In genomic region chrX:129780441-129781105, GRCh38 we compare ENCODE assay signal across 9 cellular contexts. TPM values are rescaled to one million over a fixed set of nuclear protein-coding genes. Genes with fewer than 3 reads are reported as not detected.
DNase-seq lines count a peak whose midpoint lies in the region; ATAC-seq and TF ChIP-seq lines count a peak whose summit lies in the region.
"Had no signal": no experiment of that assay in that cellular context is flagged by ENCODE, and none has a peak within 500 bp of the region (broad histone marks: within the 10 kb centered on the region; RNA-seq: fewer than 3 reads in every experiment).

No MANE protein-coding gene starts in this region.

- peaks cover 48% of the 10 kb centered on the region for H3K4me1 Mint-ChIP-seq in activated naive CD4-positive, alpha-beta T cell treated with anti-CD3 and anti-CD28 coated beads for 36 hours (ENCODE audit: low read depth)
- H3K4me1 Mint-ChIP-seq in T-cell: peaks cover 69 to 79% (median 72%) of the 10 kb centered on the region in 3 donors

- H3K36me3 ChIP-seq in left lung: no peaks in the 10 kb centered on the region
- no peaks in the 10 kb centered on the region for H3K36me3 ChIP-seq in suprapubic skin

- H3K4me1 ChIP-seq in left lung: peaks cover 0 to 27% of the 10 kb centered on the region in 2 donors
- no peaks in the 10 kb centered on the region for H3K4me1 ChIP-seq in suprapubic skin

- intact Hi-C loops in activated naive CD4-positive, alpha-beta T cell treated with anti-CD3 and anti-CD28 coated beads for 36 hours (cut with micrococcal nuclease): loop anchor here (1.0 to 5.0 kb wide), 11 partner anchors 18 to 488 kb away; partner anchors contain the start of genes BCORL1, UTP14A, ZDHHC9 and ZNF280C
- intact Hi-C loops in left lung (cut with DNase I): no loop called here

- peak overlapping the region; percentile 97 for H3K27ac Mint-ChIP-seq in activated naive CD4-positive, alpha-beta T cell treated with anti-CD3 and anti-CD28 coated beads for 36 hours
- peak overlapping the region; percentile 84 to 97 for H3K27ac Mint-ChIP-seq in T-cell

- peaks cover 41% of the 10 kb centered on the region for H3K36me3 Mint-ChIP-seq in activated naive CD4-positive, alpha-beta T cell treated with anti-CD3 and anti-CD28 coated beads for 36 hours (ENCODE audit: low read depth)
- H3K36me3 Mint-ChIP-seq in T-cell: peaks cover 19% of the 10 kb centered on the region

- no peak for DNase-seq in activated naive CD4-positive, alpha-beta T cell treated with anti-CD3 and anti-CD28 coated beads for 36 hours
- no peak for DNase-seq in activated naive CD4-positive, alpha-beta T cell (lab: John Stamatoyannopoulos, UW)
- DNase-seq in T-cell (no peak), left lung (no peak), suprapubic skin (ENCODE audit: low spot score in 2 of 2) (no peak), GF-D8 (lab: John Stamatoyannopoulos, UW) (no peak)
- DNase-seq in stimulated activated CD4-positive, alpha-beta T cell treated with anti-CD3 and anti-CD28 coated beads, Interleukin-2, amount 100 ng/mL, for 24 hours: no peak
- DNase-seq: NCI-H1930 had no signal

- H3K27me3 Mint-ChIP-seq in activated naive CD4-positive, alpha-beta T cell treated with anti-CD3 and anti-CD28 coated beads for 36 hours (ENCODE audit: low read depth): no peaks in the 10 kb centered on the region
- H3K27me3 Mint-ChIP-seq in T-cell: no peaks in the 10 kb centered on the region

- peak overlapping the region; percentile 39 to 92 for H3K27ac ChIP-seq in left lung
- no peak overlapping the region for H3K27ac ChIP-seq in suprapubic skin

- TF ChIP-seq EP300 in suprapubic skin (IDR thresholded peaks at IDR 0.05): no peak

- TF ChIP-seq CTCF in left lung (IDR thresholded peaks at IDR 0.05): no peak
- no peak for TF ChIP-seq CTCF in suprapubic skin (IDR thresholded peaks at IDR 0.05)

- CTCF ChIA-PET in activated naive CD4-positive, alpha-beta T cell treated with anti-CD3 and anti-CD28 coated beads for 36 hours (lab: Charles Lee): interaction anchor here (0.6 to 1.8 kb wide), 8 partner anchors 10 to 140 kb away, joined by 3 to 6 read pairs (median 4); no protein-coding TSS in a partner anchor
- CTCF ChIA-PET in T-cell (lab: Charles Lee): interaction anchor here (0.5 to 1.7 kb wide), 11 partner anchors 8 to 124 kb away, joined by 3 to 11 read pairs (median 4); no protein-coding TSS in a partner anchor

- no peak for TF ChIP-seq POLR2A in suprapubic skin (IDR thresholded peaks at IDR 0.05)

- WGBS in suprapubic skin: 77% methylated on average over 6 of the region's 6 CpGs

- no peaks in the 10 kb centered on the region for H3K9me3 ChIP-seq in left lung
- no peaks in the 10 kb centered on the region for H3K9me3 ChIP-seq in suprapubic skin

- H3K27me3 ChIP-seq in left lung (no peaks in the 10 kb centered on the region), suprapubic skin (no peaks in the 10 kb centered on the region)

- H3K4me3 ChIP-seq in left lung (peak overlapping the region; percentile 4 to 56), suprapubic skin (peak overlapping the region; percentile 26)

- H3K4me3 Mint-ChIP-seq in activated naive CD4-positive, alpha-beta T cell treated with anti-CD3 and anti-CD28 coated beads for 36 hours: peak overlapping the region; percentile 82
- H3K4me3 Mint-ChIP-seq in T-cell: peak overlapping the region; percentile 90 to 98 (median 94)

- H3K9me3 Mint-ChIP-seq in activated naive CD4-positive, alpha-beta T cell treated with anti-CD3 and anti-CD28 coated beads for 36 hours: no peaks in the 10 kb centered on the region
- H3K9me3 Mint-ChIP-seq in T-cell: no peaks in the 10 kb centered on the region

- POLR2A ChIA-PET in T-cell (lab: Charles Lee): interaction anchor here (0.6 to 1.5 kb wide), 6 partner anchors 8 to 379 kb away, joined by 3 to 7 read pairs (median 3); no protein-coding TSS in a partner anchor

- no peak for ATAC-seq in T-cell (replicated peaks in 1 of 4)
- no peak for ATAC-seq in left lung
- ATAC-seq in HG02852 (IDR thresholded peaks at IDR 0.05; ENCODE audit: unreplicated experiment): no peak

RNA-seq across cellular contexts. Expression of gene SASH3, which starts 0.8 kb away (rescaled TPM):
- total RNA-seq in activated naive CD4-positive, alpha-beta T cell treated with anti-CD3 and anti-CD28 coated beads for 36 hours: 10 to 100 TPM; 90.3 to 98.7 TPM
- 100 to 1,000 TPM; 102 to 163 (median 142) TPM for total RNA-seq in T-cell
- total RNA-seq in left lung: 10 to 100 TPM; 17.1 to 62.9 TPM
- total RNA-seq in suprapubic skin: 1 to 10 TPM in 3 of 4 donors, under 1 TPM in 1; 0.34 to 3.3 (median 1.7) TPM

RNA-seq across cellular contexts. Expression of gene XPNPEP2, which starts 41.8 kb away (rescaled TPM):
- total RNA-seq in activated naive CD4-positive, alpha-beta T cell treated with anti-CD3 and anti-CD28 coated beads for 36 hours: under 1 TPM; 0.21 to 0.27 TPM
- total RNA-seq in T-cell (under 1 TPM in 4 of 5 donors, not detected in 1; 0.20 to 0.84 (median 0.37) TPM), left lung (1 to 10 TPM; 2.6 to 2.9 TPM), suprapubic skin (1 to 10 TPM in 3 of 4 donors, under 1 TPM in 1; 0.83 to 6.1 (median 2.4) TPM)

Comparison
In these comparisons a context has a peak if more than half of its experiments do, and no peak if none do; other contexts are left out.
1. RNA of gene SASH3, which starts 0.8 kb away (total RNA-seq): 102 to 163 TPM in T-cell, 90.3 to 98.7 TPM in activated naive CD4-positive, alpha-beta T cell treated with anti-CD3 and anti-CD28 coated beads for 36 hours and 17.1 to 62.9 TPM in left lung; 0.34 to 3.3 TPM in suprapubic skin; every median in the first group is over 4 times any median in the second.